In genomic region chr7:37405128-37405527, GRCh38 we compare ENCODE assay signal across 19 cellular contexts.
"Had no signal": no experiment of that assay in that cellular context is flagged by ENCODE, and none has a peak within 500 bp of the region (broad histone marks: within the 10 kb centered on the region; RNA-seq: fewer than 3 reads in every experiment).

No MANE protein-coding gene starts in this region.

- H3K36me3 Mint-ChIP-seq: type B pancreatic cell had no signal

- H3K27ac Mint-ChIP-seq: activated CD4-positive, alpha-beta T cell treated with anti-CD3 and anti-CD28 coated beads, Interleukin-2, amount 10 ng/mL, durations not matched to agents 7 days and 5 days; activated T-cell treated with anti-CD3 and anti-CD28 coated beads, Interleukin-2, amount 50 U/mL, for 72 hours; nephron progenitor cell; stimulated activated naive CD8-positive, alpha-beta T cell treated with anti-CD3 and anti-CD28 coated beads, Interleukin-15, amount 100 ng/mL, for 72 hours; type B pancreatic cell had no signal

- H3K27ac ChIP-seq: ascending aorta had no signal

- H3K27me3 ChIP-seq: ascending aorta had no signal

- FAIRE-seq: islet of Langerhans had no signal

- H3K4me1 ChIP-seq: ascending aorta had no signal

- H3K9me3 Mint-ChIP-seq: nephron progenitor cell had no signal

- DNase-seq: activated CD4-positive, alpha-beta T cell treated with anti-CD3 and anti-CD28 coated beads, Interleukin-2, amount 10 ng/mL, durations not matched to agents 7 days and 5 days; activated CD4-positive, CD25-positive, alpha-beta regulatory T cell; activated gamma-delta T cell treated with Interleukin-2 at 50 U/mL for 16 hours; activated T-cell treated with anti-CD3 and anti-CD28 coated beads, Interleukin-2, amount 50 U/mL, for 72 hours; cerebellar nuclear complex; effector CD8-positive, alpha-beta T cell; left colon; nephron progenitor cell; occipital lobe; posterior cingulate gyrus; retina; SIG-M5; stimulated activated naive CD8-positive, alpha-beta T cell treated with anti-CD3 and anti-CD28 coated beads, Interleukin-15, amount 100 ng/mL, for 72 hours; T-helper 1 cell; T1000 had no signal

- H3K36me3 ChIP-seq: ascending aorta had no signal

- H3K27me3 Mint-ChIP-seq: activated CD4-positive, alpha-beta T cell treated with anti-CD3 and anti-CD28 coated beads, Interleukin-2, amount 10 ng/mL, durations not matched to agents 7 days and 5 days; stimulated activated naive CD8-positive, alpha-beta T cell treated with anti-CD3 and anti-CD28 coated beads, Interleukin-15, amount 100 ng/mL, for 72 hours; type B pancreatic cell had no signal

- H3K9me3 ChIP-seq: ascending aorta had no signal

- H3K4me3 Mint-ChIP-seq: activated CD4-positive, alpha-beta T cell treated with anti-CD3 and anti-CD28 coated beads, Interleukin-2, amount 10 ng/mL, durations not matched to agents 7 days and 5 days; activated T-cell treated with anti-CD3 and anti-CD28 coated beads, Interleukin-2, amount 50 U/mL, for 72 hours; nephron progenitor cell; stimulated activated naive CD8-positive, alpha-beta T cell treated with anti-CD3 and anti-CD28 coated beads, Interleukin-15, amount 100 ng/mL, for 72 hours; type B pancreatic cell had no signal

- H3K4me3 ChIP-seq: ascending aorta had no signal

- ATAC-seq: activated T-cell treated with anti-CD3 and anti-CD28 coated beads, Interleukin-2, amount 50 U/mL, for 72 hours; SK-N-SH treated with all-trans-retinoic acid at 6 μM for 48 hours; stimulated activated naive CD8-positive, alpha-beta T cell treated with anti-CD3 and anti-CD28 coated beads, Interleukin-15, amount 100 ng/mL, for 72 hours had no signal
